ENCODE assay signal across 24 cellular contexts in genomic region chr7:139976055-139976837, GRCh38.
"Had no signal": no experiment of that assay in that cellular context is flagged by ENCODE, and none has a peak within 500 bp of the region (broad histone marks: within the 10 kb centered on the region; RNA-seq: fewer than 3 reads in every experiment).

No MANE protein-coding gene starts in this region.

- H3K4me1 ChIP-seq: adrenal gland, Peyer's patch, SJSA1 had no signal

- H3K27ac Mint-ChIP-seq: activated CD8-positive, alpha-beta T cell treated with anti-CD3 and anti-CD28 coated beads for 36 hours; activated naive CD8-positive, alpha-beta T cell treated with anti-CD3 and anti-CD28 coated beads, Interleukin-2, amount 10 ng/mL, durations not matched to agents 7 days and 5 days; activated T-cell treated with anti-CD3 and anti-CD28 coated beads, Interleukin-2, amount 50 U/mL, for 72 hours; T-helper 2 cell treated with Interferon-gamma antibody and Interleukin-4, amounts not matched to agents 5 μg/mL and 100 μg/mL, for 36 hours had no signal

- H3K27me3 Mint-ChIP-seq: activated CD8-positive, alpha-beta T cell treated with anti-CD3 and anti-CD28 coated beads for 36 hours had no signal

- H3K9me3 ChIP-seq: adrenal gland, Peyer's patch, SJSA1 had no signal

- H3K4me3 Mint-ChIP-seq: activated CD8-positive, alpha-beta T cell treated with anti-CD3 and anti-CD28 coated beads for 36 hours; activated naive CD8-positive, alpha-beta T cell treated with anti-CD3 and anti-CD28 coated beads, Interleukin-2, amount 10 ng/mL, durations not matched to agents 7 days and 5 days; activated T-cell treated with anti-CD3 and anti-CD28 coated beads, Interleukin-2, amount 50 U/mL, for 72 hours; T-helper 2 cell treated with Interferon-gamma antibody and Interleukin-4, amounts not matched to agents 5 μg/mL and 100 μg/mL, for 36 hours had no signal

- DNase-seq: activated CD4-positive, alpha-beta T cell treated with anti-CD3 and anti-CD28 coated beads for 4 hours; activated CD8-positive, alpha-beta memory T cell treated with anti-CD3 and anti-CD28 coated beads, Interleukin-2, amount 50 U/mL, for 4 hours; activated CD8-positive, alpha-beta T cell treated with anti-CD3 and anti-CD28 coated beads for 36 hours; activated naive CD4-positive, alpha-beta T cell treated with anti-CD3 and anti-CD28 coated beads, Interleukin-2, amount 50 U/mL, for 16 hours; activated naive CD8-positive, alpha-beta T cell treated with anti-CD3 and anti-CD28 coated beads, Interleukin-2, amount 10 ng/mL, durations not matched to agents 7 days and 5 days; activated T-cell treated with anti-CD3 and anti-CD28 coated beads, Interleukin-2, amount 50 U/mL, for 72 hours; adrenal gland; anterior cingulate cortex; MM.1S; NCI-H1105; NCI-H1436; NCI-H1694 treated with DMSO at 0.1 percent for 48 hours; NCI-H2029 treated with DMSO at 0.1 percent for 48 hours; NCI-H345; NCI-H510A treated with DMSO at 0.1 percent for 48 hours; NCI-H69; Peyer's patch; Right ventricle myocardium superior; SW 1271 had no signal

- H3K36me3 ChIP-seq: adrenal gland, Peyer's patch, SJSA1 had no signal

- H3K9me3 Mint-ChIP-seq: activated CD8-positive, alpha-beta T cell treated with anti-CD3 and anti-CD28 coated beads for 36 hours; activated naive CD8-positive, alpha-beta T cell treated with anti-CD3 and anti-CD28 coated beads, Interleukin-2, amount 10 ng/mL, durations not matched to agents 7 days and 5 days; activated T-cell treated with anti-CD3 and anti-CD28 coated beads, Interleukin-2, amount 50 U/mL, for 72 hours; T-helper 2 cell treated with Interferon-gamma antibody and Interleukin-4, amounts not matched to agents 5 μg/mL and 100 μg/mL, for 36 hours had no signal

- ATAC-seq: activated CD4-positive, CD25-positive, alpha-beta regulatory T cell treated with anti-CD3 and anti-CD28 coated beads, Interleukin-2, amount 50 U/mL, for 24 hours; activated CD8-positive, alpha-beta T cell treated with anti-CD3 and anti-CD28 coated beads for 36 hours; activated T-cell treated with anti-CD3 and anti-CD28 coated beads, Interleukin-2, amount 50 U/mL, for 72 hours; SK-N-SH treated with all-trans-retinoic acid at 6 μM for 48 hours had no signal

- H3K36me3 Mint-ChIP-seq: activated naive CD8-positive, alpha-beta T cell treated with anti-CD3 and anti-CD28 coated beads, Interleukin-2, amount 10 ng/mL, durations not matched to agents 7 days and 5 days had no signal

- H3K27me3 ChIP-seq: adrenal gland, Peyer's patch, SJSA1 had no signal

- H3K4me3 ChIP-seq: adrenal gland, Peyer's patch, SJSA1 had no signal

- H3K27ac ChIP-seq: adrenal gland, Peyer's patch, RWPE1, SJSA1 had no signal
